Comparison of ENCODE assay signal across 3 cellular contexts in genomic region chr21:32727478-32727727, GRCh38.
TF ChIP-seq lines count a peak whose summit lies in the region.

No MANE protein-coding gene starts in this region.

TF ChIP-seq in SK-N-SH, 30 proteins besides CTCF, POLR2A, EP300 and RAD21:
- no peak for TF ChIP-seq MXI1 (IDR thresholded peaks at IDR 0.05; ENCODE audit: low read depth, low read length)
- TF ChIP-seq EZH2phosphoT487 (IDR thresholded peaks at IDR 0.05; ENCODE audit: borderline replicate concordance, low read depth): no peak
- TF ChIP-seq RXRA (IDR thresholded peaks at IDR 0.05; ENCODE audit: borderline replicate concordance, low read depth): no peak
- no peak for TF ChIP-seq SMC3 (IDR thresholded peaks at IDR 0.05; ENCODE audit: low read depth, low read length)
- no peak for TF ChIP-seq PBX3 (IDR thresholded peaks at IDR 0.05)
- no peak for TF ChIP-seq USF2 (IDR thresholded peaks at IDR 0.05; ENCODE audit: borderline replicate concordance, low read depth, low read length)
- TF ChIP-seq YY1 (IDR thresholded peaks at IDR 0.05; ENCODE audit: low read depth): no peak
- no peak for TF ChIP-seq IRF3 (IDR thresholded peaks at IDR 0.05; ENCODE audit: low read depth, low read length)
- no peak for TF ChIP-seq GABPA (IDR thresholded peaks at IDR 0.05; ENCODE audit: low read depth)
- no peak for TF ChIP-seq USF1 (IDR thresholded peaks at IDR 0.05; ENCODE audit: borderline replicate concordance, low read depth)
- TF ChIP-seq RCOR1 (IDR thresholded peaks at IDR 0.05; ENCODE audit: low read length): no peak
- TF ChIP-seq CHD2 (IDR thresholded peaks at IDR 0.05; ENCODE audit: low read length, partially characterized antibody): no peak
- TF ChIP-seq MEF2A (IDR thresholded peaks at IDR 0.05; ENCODE audit: borderline replicate concordance, low read depth): no peak
- TF ChIP-seq TEAD4 (IDR thresholded peaks at IDR 0.05; ENCODE audit: borderline replicate concordance, insufficient read depth): no peak
- TF ChIP-seq POLR2AphosphoS5 (IDR thresholded peaks at IDR 0.05; ENCODE audit: low read depth, low read length): no peak
- no peak for TF ChIP-seq ELF1 (IDR thresholded peaks at IDR 0.05)
- TF ChIP-seq RFX5 (IDR thresholded peaks at IDR 0.05; ENCODE audit: low read length): no peak
- TF ChIP-seq FOXM1 (IDR thresholded peaks at IDR 0.05; ENCODE audit: low read depth): no peak
- no peak for TF ChIP-seq JUND (IDR thresholded peaks at IDR 0.05)

TF ChIP-seq in SK-N-SH treated with all-trans-retinoic acid at 6 μM for 48 hours, 23 proteins besides CTCF, POLR2A, EP300 and RAD21:
- TF ChIP-seq RARB (CRISPR knock-in tag; IDR thresholded peaks at IDR 0.05): no peak
- no peak for TF ChIP-seq OSR1 (CRISPR knock-in tag; IDR thresholded peaks at IDR 0.05)
- TF ChIP-seq TCF4 (CRISPR knock-in tag; IDR thresholded peaks at IDR 0.05; ENCODE audit: borderline replicate concordance): no peak
- no peak for TF ChIP-seq GLIS3 (CRISPR knock-in tag; IDR thresholded peaks at IDR 0.05)
- no peak for TF ChIP-seq ZNF70 (CRISPR knock-in tag; IDR thresholded peaks at IDR 0.05)
- no peak for TF ChIP-seq BACH2 (CRISPR knock-in tag; IDR thresholded peaks at IDR 0.05; ENCODE audit: borderline replicate concordance)
TF ChIP-seq in SK-N-SH treated with all-trans-retinoic acid at 6 μM for 48 hours: peak in this region for 0.

TF ChIP-seq in HepG2, 621 proteins besides CTCF, POLR2A, EP300 and RAD21:
- peak; percentile 37; the same call in 1 of the 2 replicates for TF ChIP-seq ZNF558 (CRISPR knock-in tag; IDR thresholded peaks at IDR 0.05; ENCODE audit: borderline replicate concordance)
- no peak for TF ChIP-seq HMGA1 (CRISPR knock-in tag; conservative IDR thresholded peaks at IDR 0.05)
- 0 out of 2 replicates have a peak, but pooled peaks have one; percentile 7 for TF ChIP-seq ZNF782 (CRISPR knock-in tag; IDR thresholded peaks at IDR 0.05; ENCODE audit: borderline replicate concordance)
- TF ChIP-seq PRDM10 (CRISPR knock-in tag; IDR thresholded peaks at IDR 0.05; ENCODE audit: low read depth): 0 out of 2 replicates have a peak, but pooled peaks have one; percentile 9
- peak; percentile 8; the same call in 1 of the 2 replicates for TF ChIP-seq SIN3A (IDR thresholded peaks at IDR 0.05; ENCODE audit: borderline replicate concordance, low read depth, low read length)
- TF ChIP-seq EEA1 (CRISPR knock-in tag; IDR thresholded peaks at IDR 0.05; ENCODE audit: borderline replicate concordance): no peak
- no peak for TF ChIP-seq TMF1 (CRISPR knock-in tag; IDR thresholded peaks at IDR 0.05; ENCODE audit: low read depth)
- TF ChIP-seq PHF21A (CRISPR knock-in tag; IDR thresholded peaks at IDR 0.05): 0 out of 2 replicates have a peak, but pooled peaks have one; percentile 20
- no peak for TF ChIP-seq HNRNPK (IDR thresholded peaks at IDR 0.05; ENCODE audit: low read depth, low read length, poor library complexity, severe bottlenecking)
- no peak for TF ChIP-seq UBTF (CRISPR knock-in tag; IDR thresholded peaks at IDR 0.05)
- TF ChIP-seq MAFG (CRISPR knock-in tag; IDR thresholded peaks at IDR 0.05): 0 out of 2 replicates have a peak, but pooled peaks have one; percentile 50
- TF ChIP-seq ARNTL (CRISPR knock-in tag; IDR thresholded peaks at IDR 0.05): 0 out of 2 replicates have a peak, but pooled peaks have one; percentile 3
- 0 out of 2 replicates have a peak, but pooled peaks have one; percentile 19 for TF ChIP-seq KDM5A (IDR thresholded peaks at IDR 0.05; ENCODE audit: borderline replicate concordance, low read length)
- TF ChIP-seq CHD4 (IDR thresholded peaks at IDR 0.05; ENCODE audit: borderline replicate concordance, low read length): no peak
- TF ChIP-seq MTA1 (CRISPR knock-in tag; IDR thresholded peaks at IDR 0.05; ENCODE audit: borderline replicate concordance): peak; percentile 9; the same call in 1 of the 2 replicates
- TF ChIP-seq NFAT5 (CRISPR knock-in tag; IDR thresholded peaks at IDR 0.05): no peak
TF ChIP-seq in HepG2: peak in this region for 9.
